ENCODE assay signal across 1 cellular context in genomic region chr13:41588899-41589298, GRCh38.
TF ChIP-seq lines count a peak whose summit lies in the region.

No MANE protein-coding gene starts in this region.

TF ChIP-seq in HepG2, 621 proteins besides CTCF, POLR2A, EP300 and RAD21 (continued from another document):
- TF ChIP-seq, protein P1, sequence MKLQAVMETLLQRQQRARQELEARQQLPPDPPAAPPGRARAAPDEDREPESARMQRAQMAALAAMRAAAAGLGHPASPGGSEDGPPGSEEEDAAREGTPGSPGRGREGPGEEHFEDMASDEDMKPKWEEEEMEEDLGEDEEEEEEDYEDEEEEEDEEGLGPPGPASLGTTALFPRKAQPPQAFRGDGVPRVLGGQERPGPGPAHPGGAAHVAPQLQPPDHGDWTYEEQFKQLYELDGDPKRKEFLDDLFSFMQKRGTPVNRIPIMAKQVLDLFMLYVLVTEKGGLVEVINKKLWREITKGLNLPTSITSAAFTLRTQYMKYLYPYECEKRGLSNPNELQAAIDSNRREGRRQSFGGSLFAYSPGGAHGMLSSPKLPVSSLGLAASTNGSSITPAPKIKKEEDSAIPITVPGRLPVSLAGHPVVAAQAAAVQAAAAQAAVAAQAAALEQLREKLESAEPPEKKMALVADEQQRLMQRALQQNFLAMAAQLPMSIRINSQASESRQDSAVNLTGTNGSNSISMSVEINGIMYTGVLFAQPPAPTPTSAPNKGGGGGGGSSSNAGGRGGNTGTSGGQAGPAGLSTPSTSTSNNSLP (IDR thresholded peaks at IDR 0.05; ENCODE audit: low read depth, low read length) = 0 out of 2 replicates have a peak, but pooled peaks have one; percentile 18
- TF ChIP-seq ZSCAN22 (CRISPR knock-in tag; IDR thresholded peaks at IDR 0.05) (no peak), HOXA3 (CRISPR knock-in tag; IDR thresholded peaks at IDR 0.05) (no peak)
